In the genomic region with DNA sequence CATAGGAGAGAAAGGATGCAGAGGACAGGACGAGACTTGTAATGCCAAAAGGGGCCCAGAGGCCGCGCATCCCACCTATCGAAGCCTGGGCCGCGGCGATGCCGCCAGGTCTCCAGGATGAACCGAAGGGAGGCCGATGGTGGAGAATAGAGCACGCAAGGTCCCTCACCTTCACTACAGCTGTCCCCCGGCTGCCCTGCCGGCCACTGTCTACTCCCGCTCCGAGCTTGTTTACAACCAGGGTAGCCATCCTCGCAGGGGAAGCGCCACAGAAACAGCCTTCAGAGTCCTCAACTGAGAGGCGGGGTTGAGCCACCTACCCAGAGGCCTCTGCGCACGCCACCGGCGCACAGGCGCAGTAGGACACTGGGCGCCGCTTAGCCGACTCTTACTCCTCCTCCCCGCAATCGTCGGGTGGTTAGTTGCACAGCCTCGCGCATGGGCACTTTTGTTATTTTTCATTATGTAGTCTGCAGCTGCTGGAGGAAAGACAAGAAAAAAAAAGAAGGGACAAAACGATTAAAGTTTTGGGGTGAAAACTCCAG, we compare ENCODE assay signal across 8 cellular contexts. TPM values are rescaled to one million over a fixed set of nuclear protein-coding genes. Genes with fewer than 3 reads are reported as not detected.
DNase-seq lines count a peak whose midpoint lies in the region; ATAC-seq and TF ChIP-seq lines count a peak whose summit lies in the region.

TSS of gene TRIM23 (minus strand) at position 309 of the 545 bp plus-strand sequence. CDS start at position 250, 59 bp downstream.

- H3K4me3 ChIP-seq in right lobe of liver, result peak within 1 kb of the TSS; percentile 71 to 91 (median 87)

- TF ChIP-seq CTCF in C4-2B (conservative IDR thresholded peaks at IDR 0.05) (no peak), right lobe of liver (IDR thresholded peaks at IDR 0.05) (no peak)

- H3K4me1 Mint-ChIP-seq in activated CD4-positive, alpha-beta T cell treated with anti-CD3 and anti-CD28 coated beads, Interleukin-2, amount 10 ng/mL, durations not matched to agents 7 days and 5 days, result peaks cover 40% of the 10 kb centered on the region

- peak; percentile 97 for DNase-seq in NCI-H69 (lab: John Stamatoyannopoulos, UW)
- peak; percentile 93 for DNase-seq in activated CD4-positive, alpha-beta T cell treated with anti-CD3 and anti-CD28 coated beads, Interleukin-2, amount 10 ng/mL, durations not matched to agents 7 days and 5 days
- peak; percentile 95 for DNase-seq in dermis blood vessel endothelial cell
- peak; percentile 91 to 94 (median 94) for DNase-seq in right lobe of liver
- DNase-seq in stimulated activated CD4-positive, alpha-beta T cell treated with anti-CD3 and anti-CD28 coated beads, Interleukin-4, amount 100 ng/mL, for 24 hours, result peak; percentile 93

- H3K36me3 Mint-ChIP-seq in activated CD4-positive, alpha-beta T cell treated with anti-CD3 and anti-CD28 coated beads, Interleukin-2, amount 10 ng/mL, durations not matched to agents 7 days and 5 days (ENCODE audit: low read depth), result peaks cover 7% of the 10 kb centered on the region

- H3K9me3 Mint-ChIP-seq in activated CD4-positive, alpha-beta T cell treated with anti-CD3 and anti-CD28 coated beads, Interleukin-2, amount 10 ng/mL, durations not matched to agents 7 days and 5 days, result no peaks in the 10 kb centered on the region

- peak; percentile 28 for TF ChIP-seq POLR2A in right lobe of liver (IDR thresholded peaks at IDR 0.05)

- POLR2A ChIA-PET in activated CD4-positive, alpha-beta T cell treated with anti-CD3 and anti-CD28 coated beads, Interleukin-2, amount 10 ng/mL, durations not matched to agents 7 days and 5 days (lab: Charles Lee), result interaction anchor here (0.5 to 0.6 kb wide), 2 partner anchors 79 to 273 kb away, joined by 3 read pairs; no protein-coding TSS in a partner anchor

- intact Hi-C loops in right lobe of liver (cut with DNase I), result no loop called here

- no peaks in the 10 kb centered on the region for H3K27me3 ChIP-seq in right lobe of liver

- 0% methylated on average over 15 of the region's 32 CpGs for WGBS in right lobe of liver (ENCODE audit: insufficient coverage, low coverage, low lambda C conversion rate, missing lambda C conversion rate)

- no peaks in the 10 kb centered on the region for H3K36me3 ChIP-seq in right lobe of liver

- peaks cover 0 to 23% (median 9%) of the 10 kb centered on the region in 4 donors for H3K4me1 ChIP-seq in right lobe of liver

- H3K27ac ChIP-seq in C4-2B, result peak within 1 kb of the TSS; percentile 88
- peak within 1 kb of the TSS; percentile 46 to 79 (median 69) for H3K27ac ChIP-seq in right lobe of liver

- peak within 1 kb of the TSS; percentile 97 for H3K4me3 Mint-ChIP-seq in activated CD4-positive, alpha-beta T cell treated with anti-CD3 and anti-CD28 coated beads, Interleukin-2, amount 10 ng/mL, durations not matched to agents 7 days and 5 days

- H3K27me3 Mint-ChIP-seq in activated CD4-positive, alpha-beta T cell treated with anti-CD3 and anti-CD28 coated beads, Interleukin-2, amount 10 ng/mL, durations not matched to agents 7 days and 5 days, result no peaks in the 10 kb centered on the region

- H3K27ac Mint-ChIP-seq in activated CD4-positive, alpha-beta T cell treated with anti-CD3 and anti-CD28 coated beads, Interleukin-2, amount 10 ng/mL, durations not matched to agents 7 days and 5 days, result peak within 1 kb of the TSS; percentile 99

- ATAC-seq in GM19372 (IDR thresholded peaks at IDR 0.05; ENCODE audit: low read depth, unreplicated experiment) (peak; percentile 92), HG03521 (IDR thresholded peaks at IDR 0.05; ENCODE audit: unreplicated experiment) (peak; percentile 92), right lobe of liver (peak; percentile 96 to 99 (median 98))

- CTCF ChIA-PET in activated CD4-positive, alpha-beta T cell treated with anti-CD3 and anti-CD28 coated beads, Interleukin-2, amount 10 ng/mL, durations not matched to agents 7 days and 5 days (lab: Charles Lee), result interaction anchor here (0.7 to 1.4 kb wide), 3 partner anchors 9 to 92 kb away, joined by 3 to 5 read pairs (median 3); no protein-coding TSS in a partner anchor

- no peaks in the 10 kb centered on the region for H3K9me3 ChIP-seq in right lobe of liver

RNA-seq across cellular contexts. Expression of gene TRIM23, which starts in this region (rescaled TPM):
- 1 to 10 TPM; 7.9 to 9.6 TPM for total RNA-seq in activated CD4-positive, alpha-beta T cell treated with anti-CD3 and anti-CD28 coated beads, Interleukin-2, amount 10 ng/mL, durations not matched to agents 7 days and 5 days
- total RNA-seq in dermis blood vessel endothelial cell (21.4 and 24.7 TPM in 2 replicates), right lobe of liver (10 to 100 TPM in 1 of 6 experiments, 1 to 10 TPM in 5; 3.7 to 10.1 (median 7.6) TPM)

Comparison
In these comparisons a context has a peak if more than half of its experiments do, and no peak if none do; other contexts are left out.
1. Peak in every context shown above with its lines: DNase-seq, ATAC-seq, H3K4me3 ChIP-seq and H3K27ac ChIP-seq.